ENCODE assay signal across 20 cellular contexts in the genomic region with DNA sequence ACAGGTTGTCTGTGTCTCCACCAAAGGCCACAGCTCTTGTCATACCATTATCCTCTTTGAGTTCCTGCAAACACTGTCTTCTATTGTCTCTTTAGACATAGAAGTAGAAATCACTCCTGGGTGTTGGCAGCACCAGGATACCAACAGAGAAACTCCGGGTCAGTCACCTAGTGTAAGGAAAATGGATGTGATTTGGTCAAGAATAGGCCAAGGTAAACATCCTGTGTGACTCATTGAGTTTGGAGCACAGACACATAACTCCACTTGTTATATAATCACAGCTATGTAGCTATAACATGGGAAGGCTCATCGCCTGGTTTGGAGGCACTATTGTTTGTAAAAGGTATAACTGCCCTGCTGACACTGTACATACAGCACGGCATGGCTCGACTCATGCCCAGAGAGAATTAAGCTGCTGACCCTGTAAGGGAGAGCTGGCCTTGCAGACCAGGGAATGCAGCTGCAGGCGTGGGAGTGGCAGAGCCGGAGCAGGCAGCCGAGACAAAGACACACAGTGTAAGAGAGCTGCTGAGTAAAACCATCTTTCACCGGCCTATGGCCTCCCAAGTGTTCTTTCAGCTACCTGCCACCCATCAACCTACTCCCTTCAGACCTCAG. TPM values are rescaled to one million over a fixed set of nuclear protein-coding genes. Genes with fewer than 3 reads are reported as not detected.
DNase-seq lines count a peak whose midpoint lies in the region; ATAC-seq, FAIRE-seq and TF ChIP-seq lines count a peak whose summit lies in the region.
"Had no signal": no experiment of that assay in that cellular context is flagged by ENCODE, and none has a peak within 500 bp of the region (broad histone marks: within the 10 kb centered on the region; RNA-seq: fewer than 3 reads in every experiment).

No MANE protein-coding gene starts in this region.

- no peaks in the 10 kb centered on the region for H3K36me3 ChIP-seq in astrocyte (ENCODE audit: insufficient read depth, low read length)
- H3K36me3 ChIP-seq in adrenal gland (replicated peaks in 1 of 2) = no peaks in the 10 kb centered on the region
- H3K36me3 ChIP-seq: prostate gland had no signal

- H3K4me1 ChIP-seq in astrocyte (ENCODE audit: insufficient read depth, low read length) (peaks cover 9% of the 10 kb centered on the region), adrenal gland (replicated peaks in 1 of 2) (peaks cover 5 to 10% of the 10 kb centered on the region in 2 donors)
- H3K4me1 ChIP-seq: A549, prostate gland had no signal

- H3K36me3 Mint-ChIP-seq in astrocyte (ENCODE audit: low read depth, unreplicated experiment) (peaks cover 2% of the 10 kb centered on the region), type B pancreatic cell (peaks cover 4% of the 10 kb centered on the region)
- H3K36me3 Mint-ChIP-seq: naive thymus-derived CD8-positive, alpha-beta T cell had no signal

- H3K4me1 Mint-ChIP-seq in astrocyte (ENCODE audit: low read depth, unreplicated experiment) (no peaks in the 10 kb centered on the region), type B pancreatic cell (ENCODE audit: unreplicated experiment) (peaks cover 13% of the 10 kb centered on the region)

- TF ChIP-seq CTCF in astrocyte (IDR thresholded peaks at IDR 0.05; ENCODE audit: insufficient read depth, low read depth, low read length) = no peak
- TF ChIP-seq CTCF in fibroblast of villous mesenchyme (IDR thresholded peaks at IDR 0.05; ENCODE audit: insufficient read depth, low read depth, low read length) = no peak
- TF ChIP-seq CTCF in type B pancreatic cell (conservative IDR thresholded peaks at IDR 0.05) = no peak
- no peak for TF ChIP-seq CTCF in adrenal gland (IDR thresholded peaks at IDR 0.05)

- no peak overlapping the region for H3K4me3 ChIP-seq in astrocyte (ENCODE audit: insufficient read depth, low read depth, low read length)
- H3K4me3 ChIP-seq in fibroblast of villous mesenchyme (ENCODE audit: low read depth, low read length) = no peak overlapping the region
- H3K4me3 ChIP-seq in adrenal gland = no peak overlapping the region
- H3K4me3 ChIP-seq: A549, prostate gland had no signal

- 60 to 75% (median 68%) methylated on average over 8 of the region's 8 CpGs for WGBS in adrenal gland, 4 donors

- H3K79me2 ChIP-seq in astrocyte (ENCODE audit: insufficient read depth, low read length) = peaks cover 16% of the 10 kb centered on the region

- no peak overlapping the region for H3K27ac ChIP-seq in astrocyte (ENCODE audit: low read depth, low read length)
- H3K27ac ChIP-seq in adrenal gland = no peak overlapping the region
- H3K27ac ChIP-seq: A549, prostate gland had no signal

- H3K27me3 Mint-ChIP-seq in astrocyte (ENCODE audit: low read depth, unreplicated experiment) (no peaks in the 10 kb centered on the region), type B pancreatic cell (no peaks in the 10 kb centered on the region)
- H3K27me3 Mint-ChIP-seq: activated CD4-positive, alpha-beta memory T cell treated with anti-CD3 and anti-CD28 coated beads, Interleukin-2, amount 10 ng/mL, durations not matched to agents 7 days and 5 days; CD4-positive, CD25-positive, alpha-beta regulatory T cell; stimulated activated naive CD8-positive, alpha-beta T cell treated with anti-CD3 and anti-CD28 coated beads, Interleukin-15, amount 100 ng/mL, for 72 hours had no signal

- H3K27me3 ChIP-seq in astrocyte (ENCODE audit: insufficient read depth, low read length) (no peaks in the 10 kb centered on the region), adrenal gland (no peaks in the 10 kb centered on the region)

- H3K9me3 Mint-ChIP-seq in astrocyte (ENCODE audit: unreplicated experiment) (no peaks in the 10 kb centered on the region), type B pancreatic cell (no peaks in the 10 kb centered on the region)
- H3K9me3 Mint-ChIP-seq: activated CD4-positive, alpha-beta memory T cell treated with anti-CD3 and anti-CD28 coated beads, Interleukin-2, amount 10 ng/mL, durations not matched to agents 7 days and 5 days; activated naive CD8-positive, alpha-beta T cell treated with anti-CD3 and anti-CD28 coated beads, Interleukin-2, amount 50 U/mL, for 24 hours; naive thymus-derived CD8-positive, alpha-beta T cell had no signal

- FAIRE-seq in astrocyte (lab: Jason Lieb, UNC) = no peak
- FAIRE-seq: A549, endometrium, urothelium cell line had no signal

- TF ChIP-seq POLR2A in adrenal gland (IDR thresholded peaks at IDR 0.05) = no peak

- no peak overlapping the region for H2AFZ ChIP-seq in astrocyte (ENCODE audit: low read depth, low read length)

- DNase-seq in A172 (ENCODE audit: low spot score) (peak; percentile 40), HCEC 1CT (peak; percentile 54), astrocyte (ENCODE audit: low read depth) (peak; percentile 68), fibroblast of villous mesenchyme (ENCODE audit: low read depth) (peak; percentile 60), SW480 (ENCODE audit: low spot score) (no peak), type B pancreatic cell (ENCODE audit: extremely low spot score, unreplicated experiment) (no peak), adrenal gland (no peak)
- DNase-seq: activated CD4-positive, alpha-beta memory T cell treated with anti-CD3 and anti-CD28 coated beads, Interleukin-2, amount 10 ng/mL, durations not matched to agents 7 days and 5 days; activated naive CD8-positive, alpha-beta T cell treated with anti-CD3 and anti-CD28 coated beads, Interleukin-2, amount 50 U/mL, for 24 hours; activated T-cell treated with anti-CD3 and anti-CD28 coated beads, Interleukin-2, amount 50 U/mL, for 48 hours; CD4-positive, CD25-positive, alpha-beta regulatory T cell; naive thymus-derived CD8-positive, alpha-beta T cell; NCI-H2081 treated with DMSO at 0.1 percent for 48 hours; NCI-H526; stimulated activated naive CD8-positive, alpha-beta T cell treated with anti-CD3 and anti-CD28 coated beads, Interleukin-15, amount 100 ng/mL, for 72 hours had no signal

- no peak overlapping the region for H3K27ac Mint-ChIP-seq in astrocyte (ENCODE audit: unreplicated experiment)
- H3K27ac Mint-ChIP-seq in type B pancreatic cell = no peak overlapping the region
- H3K27ac Mint-ChIP-seq: activated CD4-positive, alpha-beta memory T cell treated with anti-CD3 and anti-CD28 coated beads, Interleukin-2, amount 10 ng/mL, durations not matched to agents 7 days and 5 days; activated naive CD8-positive, alpha-beta T cell treated with anti-CD3 and anti-CD28 coated beads, Interleukin-2, amount 50 U/mL, for 24 hours; naive thymus-derived CD8-positive, alpha-beta T cell; stimulated activated naive CD8-positive, alpha-beta T cell treated with anti-CD3 and anti-CD28 coated beads, Interleukin-15, amount 100 ng/mL, for 72 hours had no signal

- no peak overlapping the region for H3K4me3 Mint-ChIP-seq in astrocyte (ENCODE audit: unreplicated experiment)
- H3K4me3 Mint-ChIP-seq in type B pancreatic cell = no peak overlapping the region
- H3K4me3 Mint-ChIP-seq: activated CD4-positive, alpha-beta memory T cell treated with anti-CD3 and anti-CD28 coated beads, Interleukin-2, amount 10 ng/mL, durations not matched to agents 7 days and 5 days; activated naive CD8-positive, alpha-beta T cell treated with anti-CD3 and anti-CD28 coated beads, Interleukin-2, amount 50 U/mL, for 24 hours; stimulated activated naive CD8-positive, alpha-beta T cell treated with anti-CD3 and anti-CD28 coated beads, Interleukin-15, amount 100 ng/mL, for 72 hours had no signal

- ATAC-seq in HG03175 (IDR thresholded peaks at IDR 0.05; ENCODE audit: unreplicated experiment) = no peak
- ATAC-seq: A549; activated naive CD8-positive, alpha-beta T cell treated with anti-CD3 and anti-CD28 coated beads, Interleukin-2, amount 50 U/mL, for 24 hours; naive thymus-derived CD8-positive, alpha-beta T cell; stimulated activated naive CD8-positive, alpha-beta T cell treated with anti-CD3 and anti-CD28 coated beads, Interleukin-15, amount 100 ng/mL, for 72 hours had no signal

- H3K4me2 ChIP-seq in astrocyte (ENCODE audit: low read length) = peak overlapping the region; percentile 12
- H3K4me2 ChIP-seq: A549 had no signal

- intact Hi-C loops in adrenal gland (cut with DNase I) = no loop called here

- no peaks in the 10 kb centered on the region for H3K9me3 ChIP-seq in astrocyte (ENCODE audit: insufficient read depth, low read depth, low read length)
- no peaks in the 10 kb centered on the region for H3K9me3 ChIP-seq in adrenal gland (replicated peaks in 1 of 3)
- H3K9me3 ChIP-seq: A549, prostate gland had no signal

- H4K20me1 ChIP-seq in astrocyte (ENCODE audit: insufficient read depth, low read length) = peaks cover 13% of the 10 kb centered on the region

- H3K9ac ChIP-seq in astrocyte (ENCODE audit: low read length) = no peak overlapping the region

RNA-seq across cellular contexts. Expression of a gene that starts 3.4 kb away (rescaled TPM):
- 81.4 TPM in 2 replicates for total RNA-seq in A172 (2014; rRNA removed; shearing (Covaris generic))
- 71.8 and 77.0 TPM in 2 replicates for total RNA-seq in astrocyte
- 15.8 and 33.2 TPM in 2 replicates for total RNA-seq in fibroblast of villous mesenchyme
- 59.3 and 78.0 TPM in 2 replicates for total RNA-seq in type B pancreatic cell (ENCODE audit: low replicate concordance)
- total RNA-seq in adrenal gland = 100 to 1,000 TPM in 1 of 8 donors, 10 to 100 TPM in 7; 44.6 to 106 (median 72.1) TPM
- 100 to 1,000 TPM in 1 of 3 donors, 10 to 100 TPM in 2; 47.7 to 264 (median 73.2) TPM for polyA plus RNA-seq in adrenal gland

RNA-seq across cellular contexts. Expression of a gene that starts 9.3 kb away (rescaled TPM):
- total RNA-seq in A172 (2014; rRNA removed; shearing (Covaris generic)) = 4.0 and 7.3 TPM in 2 replicates
- total RNA-seq in astrocyte = 14.3 and 16.9 TPM in 2 replicates
- total RNA-seq in fibroblast of villous mesenchyme = 17.1 and 30.7 TPM in 2 replicates
- 16.9 and 18.7 TPM in 2 replicates for total RNA-seq in type B pancreatic cell (ENCODE audit: low replicate concordance)
- 10 to 100 TPM; 20.4 to 64.6 (median 28.5) TPM for total RNA-seq in adrenal gland
- 10 to 100 TPM in 1 of 3 donors, 1 to 10 TPM in 2; 3.6 to 21.3 (median 4.0) TPM for polyA plus RNA-seq in adrenal gland

Comparison
In these comparisons a context has a peak if more than half of its experiments do, and no peak if none do; other contexts are left out.
1. DNase-seq: peak in A172 (single experiment), HCEC 1CT (single experiment), astrocyte (single experiment) and fibroblast of villous mesenchyme (single experiment); none in SW480 (single experiment), type B pancreatic cell (single experiment) and adrenal gland (0 of 7).